Comparison of ENCODE assay signal across 8 cellular contexts in the genomic region with DNA sequence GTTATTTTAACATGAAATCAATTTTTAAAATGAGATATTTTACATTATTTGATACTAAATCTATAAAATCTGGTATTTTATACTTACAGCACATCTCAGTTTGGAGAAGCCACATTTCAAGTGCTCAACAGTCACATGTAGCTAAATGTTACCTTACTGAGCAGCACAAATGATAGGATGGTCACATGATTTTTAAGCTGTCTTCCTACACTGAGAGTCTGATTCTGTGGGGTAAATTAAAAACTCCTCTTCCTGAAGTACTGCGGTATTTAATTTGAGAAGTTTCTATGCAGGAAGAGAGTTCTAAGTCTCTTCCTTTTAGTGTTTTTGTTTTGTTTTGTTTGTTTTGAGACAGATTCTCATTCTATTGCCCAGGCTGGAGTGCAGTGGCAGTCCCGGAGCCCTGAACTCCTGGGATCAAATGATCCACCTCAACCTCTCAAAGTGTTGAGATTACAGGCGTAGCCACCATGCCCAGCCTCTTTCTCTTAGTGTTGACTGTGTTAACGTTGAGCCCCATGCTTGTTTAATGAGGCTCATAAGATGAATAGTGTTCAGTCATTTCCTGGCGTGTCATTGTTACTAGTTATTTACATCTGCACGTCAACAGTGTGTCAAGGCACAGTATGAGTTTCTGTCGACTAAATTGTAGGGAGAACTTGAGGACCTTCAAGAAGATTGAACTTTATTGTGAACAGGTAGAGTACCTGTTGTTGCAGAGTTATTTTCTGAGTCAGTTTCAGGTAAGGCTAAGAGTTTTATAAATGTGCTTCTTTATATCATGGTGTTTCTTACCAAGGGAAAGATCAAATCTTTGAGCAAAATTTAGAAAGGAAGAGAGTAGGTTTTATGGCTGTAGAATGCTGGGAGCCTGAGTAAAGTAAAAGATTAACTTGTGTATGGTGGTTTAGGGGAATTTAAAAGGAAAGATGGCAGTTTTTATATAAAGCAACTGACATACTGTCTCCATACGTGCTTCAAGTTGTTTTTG. TPM values are rescaled to one million over a fixed set of nuclear protein-coding genes. Genes with fewer than 3 reads are reported as not detected.
DNase-seq lines count a peak whose midpoint lies in the region; ATAC-seq lines count a peak whose summit lies in the region.

No MANE protein-coding gene starts in this region.

- peaks cover 11% of the 10 kb centered on the region for H3K36me3 Mint-ChIP-seq in activated CD8-positive, alpha-beta memory T cell treated with anti-CD3 and anti-CD28 coated beads, Interleukin-2, amount 10 ng/mL, durations not matched to agents 7 days and 5 days
- peaks cover 14% of the 10 kb centered on the region for H3K36me3 Mint-ChIP-seq in T-helper 1 cell treated with Interleukin-12 subunit alpha and Interleukin-12 subunit beta and Interleukin-4 antibody, amounts not matched to agents 30 μg/mL and 1 μg/mL, for 36 hours (ENCODE audit: low read depth)

- H3K27ac Mint-ChIP-seq in activated CD8-positive, alpha-beta memory T cell treated with anti-CD3 and anti-CD28 coated beads, Interleukin-2, amount 10 ng/mL, durations not matched to agents 7 days and 5 days = peak overlapping the region; percentile 90
- H3K27ac Mint-ChIP-seq in T-helper 1 cell treated with Interleukin-12 subunit alpha and Interleukin-12 subunit beta and Interleukin-4 antibody, amounts not matched to agents 30 μg/mL and 1 μg/mL, for 36 hours = peak overlapping the region; percentile 99

- CTCF ChIA-PET in activated CD8-positive, alpha-beta memory T cell treated with anti-CD3 and anti-CD28 coated beads, Interleukin-2, amount 10 ng/mL, durations not matched to agents 7 days and 5 days (lab: Charles Lee) = interaction anchor here (1.3 to 1.5 kb wide), 3 partner anchors 9 to 62 kb away, joined by 3 to 4 read pairs (median 3); a partner anchor contains a TSS

- H3K4me3 Mint-ChIP-seq in activated CD8-positive, alpha-beta memory T cell treated with anti-CD3 and anti-CD28 coated beads, Interleukin-2, amount 10 ng/mL, durations not matched to agents 7 days and 5 days = peak overlapping the region; percentile 57
- peak overlapping the region; percentile 89 for H3K4me3 Mint-ChIP-seq in T-helper 1 cell treated with Interleukin-12 subunit alpha and Interleukin-12 subunit beta and Interleukin-4 antibody, amounts not matched to agents 30 μg/mL and 1 μg/mL, for 36 hours

- ATAC-seq in activated CD8-positive, alpha-beta memory T cell treated with anti-CD3 and anti-CD28 coated beads, Interleukin-2, amount 10 ng/mL, durations not matched to agents 7 days and 5 days = peak; percentile 13
- ATAC-seq in stimulated activated naive CD8-positive, alpha-beta T cell treated with anti-CD3 and anti-CD28 coated beads, Interleukin-15, Interleukin-2, amounts not matched to agents 100 U/mL and 50 U/mL, for 24 hours = peak; percentile 9
- ATAC-seq in GM21423 (IDR thresholded peaks at IDR 0.05; ENCODE audit: unreplicated experiment) = no peak
- ATAC-seq in GM19452 (IDR thresholded peaks at IDR 0.05; ENCODE audit: unreplicated experiment) = no peak
- ATAC-seq in GM18520 (IDR thresholded peaks at IDR 0.05; ENCODE audit: unreplicated experiment) = no peak

- H3K27ac ChIP-seq in epithelial cell of prostate = peak overlapping the region; percentile 89

- peaks cover 46% of the 10 kb centered on the region for H3K4me1 Mint-ChIP-seq in activated CD8-positive, alpha-beta memory T cell treated with anti-CD3 and anti-CD28 coated beads, Interleukin-2, amount 10 ng/mL, durations not matched to agents 7 days and 5 days
- peaks cover 33% of the 10 kb centered on the region for H3K4me1 Mint-ChIP-seq in T-helper 1 cell treated with Interleukin-12 subunit alpha and Interleukin-12 subunit beta and Interleukin-4 antibody, amounts not matched to agents 30 μg/mL and 1 μg/mL, for 36 hours (ENCODE audit: low read depth)

- no peaks in the 10 kb centered on the region for H3K27me3 Mint-ChIP-seq in activated CD8-positive, alpha-beta memory T cell treated with anti-CD3 and anti-CD28 coated beads, Interleukin-2, amount 10 ng/mL, durations not matched to agents 7 days and 5 days
- no peaks in the 10 kb centered on the region for H3K27me3 Mint-ChIP-seq in T-helper 1 cell treated with Interleukin-12 subunit alpha and Interleukin-12 subunit beta and Interleukin-4 antibody, amounts not matched to agents 30 μg/mL and 1 μg/mL, for 36 hours (ENCODE audit: low read depth)

- DNase-seq in activated CD8-positive, alpha-beta memory T cell treated with anti-CD3 and anti-CD28 coated beads, Interleukin-2, amount 10 ng/mL, durations not matched to agents 7 days and 5 days = peak; percentile 44
- no peak for DNase-seq in activated CD8-positive, alpha-beta memory T cell treated with anti-CD3 and anti-CD28 coated beads, Interleukin-2, amount 50 U/mL, for 48 hours
- peak; percentile 79 for DNase-seq in epithelial cell of prostate (ENCODE audit: low read depth, low spot score)
- peak; percentile 29 for DNase-seq in stimulated activated naive CD8-positive, alpha-beta T cell treated with anti-CD3 and anti-CD28 coated beads, Interleukin-15, Interleukin-2, amounts not matched to agents 100 U/mL and 50 U/mL, for 24 hours

- no peaks in the 10 kb centered on the region for H3K9me3 Mint-ChIP-seq in activated CD8-positive, alpha-beta memory T cell treated with anti-CD3 and anti-CD28 coated beads, Interleukin-2, amount 10 ng/mL, durations not matched to agents 7 days and 5 days (ENCODE audit: low read depth)
- H3K9me3 Mint-ChIP-seq in T-helper 1 cell treated with Interleukin-12 subunit alpha and Interleukin-12 subunit beta and Interleukin-4 antibody, amounts not matched to agents 30 μg/mL and 1 μg/mL, for 36 hours = no peaks in the 10 kb centered on the region

RNA-seq across cellular contexts. Expression of a gene that starts 3.3 kb away (rescaled TPM):
- total RNA-seq in activated CD8-positive, alpha-beta memory T cell treated with anti-CD3 and anti-CD28 coated beads, Interleukin-2, amount 10 ng/mL, durations not matched to agents 7 days and 5 days = 10 to 100 TPM; 27.3 to 30.2 TPM

RNA-seq across cellular contexts. Expression of a gene that starts 3.5 kb away (rescaled TPM):
- total RNA-seq in activated CD8-positive, alpha-beta memory T cell treated with anti-CD3 and anti-CD28 coated beads, Interleukin-2, amount 10 ng/mL, durations not matched to agents 7 days and 5 days = 10 to 100 TPM in 1 of 2 experiments, 1 to 10 TPM in 1; 7.2 to 13.9 TPM

Comparison
In these comparisons a context has a peak if more than half of its experiments do, and no peak if none do; other contexts are left out.
1. ATAC-seq: peak in activated CD8-positive, alpha-beta memory T cell treated with anti-CD3 and anti-CD28 coated beads, Interleukin-2, amount 10 ng/mL, durations not matched to agents 7 days and 5 days (single experiment) and stimulated activated naive CD8-positive, alpha-beta T cell treated with anti-CD3 and anti-CD28 coated beads, Interleukin-15, Interleukin-2, amounts not matched to agents 100 U/mL and 50 U/mL, for 24 hours (single experiment); none in GM21423 (single experiment), GM19452 (single experiment) and GM18520 (single experiment).